Comparison of ENCODE assay signal across 9 cellular contexts in genomic region chr1:87644500-87645245, GRCh38.
DNase-seq lines count a peak whose midpoint lies in the region; ATAC-seq lines count a peak whose summit lies in the region.
"Had no signal": no experiment of that assay in that cellular context is flagged by ENCODE, and none has a peak within 500 bp of the region (broad histone marks: within the 10 kb centered on the region; RNA-seq: fewer than 3 reads in every experiment).

No MANE protein-coding gene starts in this region.

- POLR2A ChIA-PET in activated CD4-positive, alpha-beta T cell treated with anti-CD3 and anti-CD28 coated beads for 36 hours (lab: Charles Lee): no interaction called here

- H3K27ac ChIP-seq in SJSA1 (0 out of 2 replicates have a peak overlapping the region, but pooled peaks have one; percentile 17), substantia nigra (ENCODE audit: low read depth, low read length, poor library complexity, severe bottlenecking) (peak overlapping the region; percentile 36)
- H3K27ac ChIP-seq: BLaER1 had no signal

- no peak for DNase-seq in activated CD4-positive, alpha-beta T cell treated with anti-CD3 and anti-CD28 coated beads for 36 hours
- no peak for DNase-seq in activated CD4-positive, alpha-beta T cell treated with anti-CD3 and anti-CD28 coated beads for 1 hour
- DNase-seq in SJSA1 (ENCODE audit: low read depth in 1 of 2, low spot score in 2 of 2): peak in 1 of 2 experiments; percentile 34
- DNase-seq in globus pallidus (ENCODE audit: low spot score): peak; percentile 51
- peak in 3 of 49 donors; percentile 2 to 8 (median 8) for DNase-seq in substantia nigra (lab: John Stamatoyannopoulos, UW)
- DNase-seq in activated naive CD4-positive, alpha-beta T cell (lab: John Stamatoyannopoulos, UW): no peak
- no peak for DNase-seq in activated CD8-positive, alpha-beta memory T cell treated with anti-CD3 and anti-CD28 coated beads for 24 hours

- intact Hi-C loops in activated CD4-positive, alpha-beta T cell treated with anti-CD3 and anti-CD28 coated beads for 36 hours (cut with DNase I, micrococcal nuclease): no loop called here

- H3K4me1 ChIP-seq in SJSA1 (replicated peaks): peaks cover 6% of the 10 kb centered on the region; the same call in 1 of the 2 replicates

- H3K4me1 Mint-ChIP-seq in activated CD4-positive, alpha-beta T cell treated with anti-CD3 and anti-CD28 coated beads for 36 hours: no peaks in the 10 kb centered on the region

- H3K36me3 ChIP-seq in SJSA1: no peaks in the 10 kb centered on the region
- H3K36me3 ChIP-seq: BLaER1 had no signal

- ATAC-seq in activated CD4-positive, alpha-beta T cell treated with anti-CD3 and anti-CD28 coated beads for 36 hours: peak; percentile 26
- ATAC-seq in HG02763 (IDR thresholded peaks at IDR 0.05; ENCODE audit: unreplicated experiment): no peak

- H3K36me3 Mint-ChIP-seq in activated CD4-positive, alpha-beta T cell treated with anti-CD3 and anti-CD28 coated beads for 36 hours (ENCODE audit: low read depth): no peaks in the 10 kb centered on the region

- CTCF ChIA-PET in activated CD4-positive, alpha-beta T cell treated with anti-CD3 and anti-CD28 coated beads for 36 hours (lab: Charles Lee): no interaction called here

- no peaks in the 10 kb centered on the region for H3K27me3 ChIP-seq in SJSA1 (replicated peaks)
- H3K27me3 ChIP-seq: BLaER1 had no signal

- H3K27me3 Mint-ChIP-seq in activated CD4-positive, alpha-beta T cell treated with anti-CD3 and anti-CD28 coated beads for 36 hours: no peaks in the 10 kb centered on the region

- H3K4me3 Mint-ChIP-seq in activated CD4-positive, alpha-beta T cell treated with anti-CD3 and anti-CD28 coated beads for 36 hours: no peak overlapping the region

- no peak overlapping the region for H3K4me3 ChIP-seq in SJSA1
- H3K4me3 ChIP-seq: BLaER1 had no signal

- H3K9me3 ChIP-seq in SJSA1 (replicated peaks): no peaks in the 10 kb centered on the region
- H3K9me3 ChIP-seq: BLaER1 had no signal

- no peaks in the 10 kb centered on the region for H3K9me3 Mint-ChIP-seq in activated CD4-positive, alpha-beta T cell treated with anti-CD3 and anti-CD28 coated beads for 36 hours (ENCODE audit: low read depth)

- H3K27ac Mint-ChIP-seq in activated CD4-positive, alpha-beta T cell treated with anti-CD3 and anti-CD28 coated beads for 36 hours: no peak overlapping the region
